9 cellular contexts compared by ENCODE assay signal in genomic region chr17:19753661-19754463, GRCh38. TPM values are rescaled to one million over a fixed set of nuclear protein-coding genes. Genes with fewer than 3 reads are reported as not detected.
DNase-seq lines count a peak whose midpoint lies in the region; ATAC-seq, FAIRE-seq and TF ChIP-seq lines count a peak whose summit lies in the region.
"Had no signal": no experiment of that assay in that cellular context is flagged by ENCODE, and none has a peak within 500 bp of the region (broad histone marks: within the 10 kb centered on the region; RNA-seq: fewer than 3 reads in every experiment).

No MANE protein-coding gene starts in this region.

- no peaks in the 10 kb centered on the region for H3K9me3 ChIP-seq in endothelial cell of umbilical vein (replicated peaks; ENCODE audit: control insufficient read depth, insufficient read depth, low read length)
- H3K9me3 ChIP-seq in pancreas: no peaks in the 10 kb centered on the region
- no peaks in the 10 kb centered on the region for H3K9me3 ChIP-seq in Karpas-422 (ENCODE audit: low read length)

- CTCF ChIA-PET in endothelial cell of umbilical vein (lab: Charles Lee): interaction anchor here (0.7 to 8.4 kb wide), 8 partner anchors 8 to 391 kb away, joined by 3 to 72 read pairs (median 6); partner anchors contain the start of genes ALDH3A2 and B9D1

- FAIRE-seq in endothelial cell of umbilical vein (lab: Jason Lieb, UNC) (peak; percentile 24), pancreas (lab: Jason Lieb, UNC) (no peak)
- FAIRE-seq: endometrium had no signal

- ATAC-seq in pancreas: peak; percentile 82 to 94 (median 87)
- no peak for ATAC-seq in HG03139 (IDR thresholded peaks at IDR 0.05; ENCODE audit: unreplicated experiment)

- dilution Hi-C loops in endothelial cell of umbilical vein (cut with MboI; ENCODE audit: extremely low pct_ligation_motif_present, low sequenced_read_pairs): no loop called here

- H2AFZ ChIP-seq in endothelial cell of umbilical vein (ENCODE audit: low read depth, low read length) (peak overlapping the region; percentile 43), Karpas-422 (ENCODE audit: low read length) (no peak overlapping the region)

- H3K4me2 ChIP-seq in endothelial cell of umbilical vein (ENCODE audit: insufficient read depth, low read length) (no peak overlapping the region), Karpas-422 (ENCODE audit: low read depth, low read length, poor library complexity, severe bottlenecking) (no peak overlapping the region)

- intact Hi-C loops in endothelial cell of umbilical vein (cut with micrococcal nuclease) (loop anchor here (2.0 kb wide), 1 partner anchor 105 kb away; the partner anchor contains the start of gene ALDH3A2), pancreas (cut with DNase I) (no loop called here)

- no TSS peak for BruUV-seq in endothelial cell of umbilical vein (replicated peaks; lab: Mats Ljungman, UMichigan)

- H3K79me2 ChIP-seq in endothelial cell of umbilical vein (ENCODE audit: control insufficient read depth, insufficient read depth, low read length) (no peaks in the 10 kb centered on the region), Karpas-422 (ENCODE audit: low read length) (no peaks in the 10 kb centered on the region)

- TF ChIP-seq POLR2A in endothelial cell of umbilical vein (IDR thresholded peaks at IDR 0.05; ENCODE audit: low read depth, low read length): no peak

- POLR2A ChIA-PET in endothelial cell of umbilical vein (lab: Charles Lee): interaction anchor here (0.6 kb wide), 1 partner anchor 10 kb away, joined by 6 read pairs; no protein-coding TSS in a partner anchor

- WGBS in pancreas, 2 donors: 48 to 56% methylated on average over 12 of the region's 12 CpGs

- H4K20me1 ChIP-seq in endothelial cell of umbilical vein (replicated peaks; ENCODE audit: control insufficient read depth, extremely low read depth, insufficient read depth, low read length): no peaks in the 10 kb centered on the region
- H4K20me1 ChIP-seq in Karpas-422 (ENCODE audit: insufficient read depth, low read depth, low read length): 0 out of 2 replicates have a peak, but pooled peaks cover 3% of the 10 kb centered on the region

- in situ Hi-C loops in GM13977 (cut with MboI; ENCODE audit: low pct_unique_long_range_greater_than_20kb, low sequenced_read_pairs, unreplicated experiment): loop anchor here (25.0 kb wide), 1 partner anchor 392 kb away; the partner anchor contains the start of gene B9D1

- no peaks in the 10 kb centered on the region for H3K9me2 ChIP-seq in Karpas-422 (replicated peaks; ENCODE audit: insufficient read depth, low read length)

- no peaks in the 10 kb centered on the region for H3K9me1 ChIP-seq in endothelial cell of umbilical vein (replicated peaks; ENCODE audit: control insufficient read depth, extremely low read depth, insufficient read depth, low read length)

- no peak overlapping the region for H3K4me3 ChIP-seq in endothelial cell of umbilical vein (replicated peaks in 1 of 3; ENCODE audit: insufficient read depth in 1 of 3, low read depth in 1 of 3, low read length in 3 of 3)
- H3K4me3 ChIP-seq in pancreas: no peak overlapping the region
- H3K4me3 ChIP-seq in Karpas-422 (ENCODE audit: low read length): no peak overlapping the region

- H3K36me3 ChIP-seq in endothelial cell of umbilical vein (ENCODE audit: control insufficient read depth in 2 of 2, extremely low read depth in 1 of 2, insufficient read depth in 2 of 2, low read length in 2 of 2): no peaks in the 10 kb centered on the region
- no peaks in the 10 kb centered on the region for H3K36me3 ChIP-seq in pancreas
- H3K36me3 ChIP-seq in Karpas-422 (ENCODE audit: insufficient read depth, low read length): no peaks in the 10 kb centered on the region

- H3K9ac ChIP-seq in endothelial cell of umbilical vein (replicated peaks; ENCODE audit: extremely low read depth, insufficient read depth, low read length) (peak overlapping the region; percentile 25), Karpas-422 (ENCODE audit: low read length) (no peak overlapping the region)

- H3K27ac ChIP-seq in endothelial cell of umbilical vein (ENCODE audit: insufficient read depth, low read depth, low read length) (peak overlapping the region; percentile 94), pancreas (no peak overlapping the region), Karpas-422 (ENCODE audit: low read length) (no peak overlapping the region)

- TF ChIP-seq CTCF in endothelial cell of umbilical vein (IDR thresholded peaks at IDR 0.05; ENCODE audit: extremely low read depth in 1 of 2, insufficient read depth in 1 of 2, low read depth in 1 of 2, low read length in 2 of 2) (peak; percentile 42 to 52), pancreas (IDR thresholded peaks at IDR 0.05) (peak; percentile 21 to 57 (median 47)), GM13977 (IDR thresholded peaks at IDR 0.05; ENCODE audit: extremely low read depth, insufficient read depth, missing control alignments) (no peak)

- H3K27me3 ChIP-seq in endothelial cell of umbilical vein (ENCODE audit: control insufficient read depth in 2 of 2, insufficient read depth in 2 of 2, low read length in 2 of 2) (no peaks in the 10 kb centered on the region), pancreas (no peaks in the 10 kb centered on the region), Karpas-422 (ENCODE audit: low read length) (no peaks in the 10 kb centered on the region)

- peaks cover 18% of the 10 kb centered on the region for H3K4me1 ChIP-seq in endothelial cell of umbilical vein (ENCODE audit: control insufficient read depth, extremely low read depth, insufficient read depth, low read length)
- H3K4me1 ChIP-seq in pancreas: no peaks in the 10 kb centered on the region
- peaks cover 7% of the 10 kb centered on the region for H3K4me1 ChIP-seq in Karpas-422 (ENCODE audit: low read length)

- peak; percentile 33 for DNase-seq in ELR (ENCODE audit: low read depth)
- peak; percentile 86 for DNase-seq in NCI-H69 (lab: John Stamatoyannopoulos, UW)
- DNase-seq in endothelial cell of umbilical vein (ENCODE audit: low read depth, low spot score): no peak
- DNase-seq in pancreas: peak in 5 of 6 donors; percentile 27 to 77 (median 56)
- DNase-seq in hepatic stellate cell (ENCODE audit: low spot score): no peak
- no peak for DNase-seq in GM13977 (ENCODE audit: low spot score)
- no peak for DNase-seq in Karpas-422

TF ChIP-seq in endothelial cell of umbilical vein, 7 proteins besides CTCF, POLR2A, EP300 and RAD21:
- TF ChIP-seq POLR2AphosphoS5 (IDR thresholded peaks at IDR 0.05; ENCODE audit: insufficient read depth, low read depth, low read length) (no peak), JUN (IDR thresholded peaks at IDR 0.05; ENCODE audit: borderline replicate concordance, insufficient read depth, insufficient read length, low read depth) (no peak), EZH2 (IDR thresholded peaks at IDR 0.05; ENCODE audit: borderline replicate concordance, low read depth, low read length, severe bottlenecking) (no peak), FOS (IDR thresholded peaks at IDR 0.05; ENCODE audit: borderline replicate concordance, insufficient read depth, low read length) (no peak), GATA2 (IDR thresholded peaks at IDR 0.05; ENCODE audit: insufficient read depth, insufficient read length, low read depth, low read length) (no peak), MYC (IDR thresholded peaks at IDR 0.05; ENCODE audit: low read depth, low read length) (no peak)
- TF ChIP-seq, protein P1, sequence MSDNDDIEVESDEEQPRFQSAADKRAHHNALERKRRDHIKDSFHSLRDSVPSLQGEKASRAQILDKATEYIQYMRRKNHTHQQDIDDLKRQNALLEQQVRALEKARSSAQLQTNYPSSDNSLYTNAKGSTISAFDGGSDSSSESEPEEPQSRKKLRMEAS (IDR thresholded peaks at IDR 0.05; ENCODE audit: insufficient read depth, insufficient read length): no peak

RNA-seq across cellular contexts. Expression of gene ALDH3A1, which starts 5.8 kb away (rescaled TPM):
- 1.2 TPM in 2 replicates for total RNA-seq in endothelial cell of umbilical vein
- polyA plus RNA-seq in endothelial cell of umbilical vein: 0.11 and 0.25 TPM in 2 replicates
- 0.12 and 0.47 TPM in 2 replicates for polyA plus RNA-seq in endothelial cell of umbilical vein (2011; cell fraction: cytosol; rRNA removed)
- polyA plus RNA-seq in endothelial cell of umbilical vein (2011; cell fraction: nucleus; rRNA removed): 0.09 and 0.22 TPM in 2 replicates
- polyA plus RNA-seq in endothelial cell of umbilical vein (2012): 0.18 and 0.21 TPM in 2 replicates
- 0.23 TPM in 1 of 2 replicates, not detected in the other for polyA minus RNA-seq in endothelial cell of umbilical vein
- 8.3 TPM for polyA minus RNA-seq in endothelial cell of umbilical vein (2011; cell fraction: cytosol; rRNA and poly(A)+ RNA removed)
- 0.63 TPM in 1 of 2 replicates, not detected in the other for polyA minus RNA-seq in endothelial cell of umbilical vein (2011; cell fraction: nucleus; rRNA and poly(A)+ RNA removed)
- under 1 TPM in 3 of 6 donors, not detected in 3; 0.20 to 0.51 (median 0.47) TPM for total RNA-seq in pancreas
- polyA plus RNA-seq in pancreas: under 1 TPM; 0.23 to 0.34 TPM
- total RNA-seq in Karpas-422 (2014; rRNA removed; shearing (Covaris generic); ENCODE audit: low replicate concordance): not detected in 2 replicates

RNA-seq across cellular contexts. Expression of gene SLC47A2, which starts 37.5 kb away (rescaled TPM):
- total RNA-seq in endothelial cell of umbilical vein (not detected in 2 replicates), pancreas (not detected)
- polyA plus RNA-seq in endothelial cell of umbilical vein (not detected in 2 replicates), pancreas (not detected)
- polyA plus RNA-seq in endothelial cell of umbilical vein (2011; cell fraction: cytosol; rRNA removed): not detected in 2 replicates
- polyA plus RNA-seq in endothelial cell of umbilical vein (2011; cell fraction: nucleus; rRNA removed): not detected in 2 replicates
- polyA plus RNA-seq in endothelial cell of umbilical vein (2012): not detected in 2 replicates
- polyA minus RNA-seq in endothelial cell of umbilical vein: not detected in 2 replicates
- not detected for polyA minus RNA-seq in endothelial cell of umbilical vein (2011; cell fraction: cytosol; rRNA and poly(A)+ RNA removed)
- polyA minus RNA-seq in endothelial cell of umbilical vein (2011; cell fraction: nucleus; rRNA and poly(A)+ RNA removed): not detected in 2 replicates
- not detected in 2 replicates for total RNA-seq in Karpas-422 (2014; rRNA removed; shearing (Covaris generic); ENCODE audit: low replicate concordance)

Comparison
In these comparisons a context has a peak if more than half of its experiments do, and no peak if none do; other contexts are left out.
1. DNase-seq: peak in ELR (single experiment), NCI-H69 (single experiment) and pancreas (5 of 6); none in endothelial cell of umbilical vein (single experiment), hepatic stellate cell (single experiment), GM13977 (single experiment) and Karpas-422 (single experiment).